ENCODE assay signal across 15 cellular contexts in the genomic region with DNA sequence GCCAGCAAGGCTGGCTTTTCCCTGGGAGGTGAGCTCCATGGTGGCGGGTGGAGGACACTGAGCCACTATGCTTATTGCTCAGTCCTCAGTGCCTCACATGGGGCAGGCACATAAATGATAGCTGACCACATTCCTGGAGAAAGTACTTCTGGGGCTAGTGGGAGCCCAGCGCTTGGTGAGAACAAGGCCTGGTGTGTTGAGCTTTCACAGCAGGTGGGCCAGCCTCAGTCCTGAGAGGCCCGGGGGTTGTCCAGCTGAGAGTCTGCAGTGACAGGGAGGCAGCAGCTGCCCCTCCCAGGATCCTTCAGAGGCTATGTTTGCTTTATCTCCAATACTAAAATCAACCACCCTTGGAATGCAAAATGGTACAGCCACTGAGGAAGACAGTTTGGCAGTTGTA.
"Had no signal": no experiment of that assay in that cellular context is flagged by ENCODE, and none has a peak within 500 bp of the region (broad histone marks: within the 10 kb centered on the region; RNA-seq: fewer than 3 reads in every experiment).

No MANE protein-coding gene starts in this region.

- H3K4me3 Mint-ChIP-seq: activated CD4-positive, alpha-beta memory T cell treated with anti-CD3 and anti-CD28 coated beads, Interleukin-2, amount 10 ng/mL, durations not matched to agents 7 days and 5 days; activated CD4-positive, alpha-beta T cell treated with anti-CD3 and anti-CD28 coated beads for 36 hours; activated naive CD4-positive, alpha-beta T cell treated with anti-CD3 and anti-CD28 coated beads for 36 hours; naive thymus-derived CD8-positive, alpha-beta T cell; stimulated activated memory B cell treated with anti-CD40 and anti-IgM and Interleukin-4, amounts not matched to agents 10 μg/mL and 1 μg/mL and 100 μg/mL, for 72 hours had no signal

- H3K36me3 Mint-ChIP-seq: naive thymus-derived CD8-positive, alpha-beta T cell; stimulated activated memory B cell treated with anti-CD40 and anti-IgM and Interleukin-4, amounts not matched to agents 10 μg/mL and 1 μg/mL and 100 μg/mL, for 72 hours had no signal

- H3K27ac ChIP-seq: cardiac muscle cell, foreskin keratinocyte, prostate gland, right lobe of liver, spleen had no signal

- DNase-seq: activated CD4-positive, alpha-beta memory T cell treated with anti-CD3 and anti-CD28 coated beads, Interleukin-2, amount 10 ng/mL, durations not matched to agents 7 days and 5 days; activated CD4-positive, alpha-beta T cell treated with anti-CD3 and anti-CD28 coated beads for 36 hours; activated CD8-positive, alpha-beta memory T cell treated with anti-CD3 and anti-CD28 coated beads, Interleukin-2, amount 50 U/mL, for 4 hours; activated naive CD4-positive, alpha-beta T cell treated with anti-CD3 and anti-CD28 coated beads for 36 hours; foreskin keratinocyte; left cardiac atrium; naive thymus-derived CD8-positive, alpha-beta T cell; right lobe of liver; spleen; stimulated activated CD4-positive, alpha-beta T cell treated with anti-CD3 and anti-CD28 coated beads, Interleukin-1b, Interleukin-23, amount 100 ng/mL, for 48 hours; T1000; trophoblast cell had no signal

- H3K27ac Mint-ChIP-seq: activated CD4-positive, alpha-beta memory T cell treated with anti-CD3 and anti-CD28 coated beads, Interleukin-2, amount 10 ng/mL, durations not matched to agents 7 days and 5 days; activated CD4-positive, alpha-beta T cell treated with anti-CD3 and anti-CD28 coated beads for 36 hours; activated naive CD4-positive, alpha-beta T cell treated with anti-CD3 and anti-CD28 coated beads for 36 hours; naive thymus-derived CD8-positive, alpha-beta T cell; stimulated activated memory B cell treated with anti-CD40 and anti-IgM and Interleukin-4, amounts not matched to agents 10 μg/mL and 1 μg/mL and 100 μg/mL, for 72 hours had no signal

- H3K4me1 Mint-ChIP-seq: activated CD4-positive, alpha-beta T cell treated with anti-CD3 and anti-CD28 coated beads for 36 hours; naive thymus-derived CD8-positive, alpha-beta T cell; stimulated activated memory B cell treated with anti-CD40 and anti-IgM and Interleukin-4, amounts not matched to agents 10 μg/mL and 1 μg/mL and 100 μg/mL, for 72 hours had no signal
